13 cellular contexts compared by ENCODE assay signal in the genomic region with DNA sequence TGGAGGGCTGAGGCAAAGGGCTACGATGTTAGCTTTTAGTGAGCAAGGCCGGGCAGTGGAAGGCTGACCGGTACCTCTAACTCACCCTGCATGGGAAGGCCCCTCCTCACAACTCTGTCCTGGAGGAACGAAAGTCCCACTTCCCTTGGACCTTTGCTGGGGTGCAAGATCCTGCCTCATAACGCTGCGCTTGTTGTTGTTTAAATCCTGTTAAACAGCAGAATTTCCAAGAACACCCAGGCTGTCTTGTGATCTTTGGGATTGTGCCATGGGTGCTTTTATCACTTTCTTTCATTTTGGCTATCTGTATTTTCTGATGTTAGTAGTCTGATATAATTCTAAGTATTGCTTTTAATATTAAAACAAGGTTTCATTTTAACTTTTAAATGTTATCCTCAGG.
DNase-seq lines count a peak whose midpoint lies in the region; ATAC-seq and TF ChIP-seq lines count a peak whose summit lies in the region.
"Had no signal": no experiment of that assay in that cellular context is flagged by ENCODE, and none has a peak within 500 bp of the region (broad histone marks: within the 10 kb centered on the region; RNA-seq: fewer than 3 reads in every experiment).

No MANE protein-coding gene starts in this region.

- H3K36me3 ChIP-seq in gastroesophageal sphincter: no peaks in the 10 kb centered on the region
- H3K36me3 ChIP-seq in sigmoid colon: no peaks in the 10 kb centered on the region
- H3K36me3 ChIP-seq: lower lobe of right lung, tibial nerve had no signal

- intact Hi-C loops in sigmoid colon (cut with DNase I): loop anchor here (5.0 kb wide), 1 partner anchor 466 kb away; no protein-coding TSS in a partner anchor

- H3K27ac ChIP-seq in VCaP: peak overlapping the region; percentile 51
- H3K27ac ChIP-seq in gastroesophageal sphincter: peak overlapping the region in 3 of 4 donors; percentile 51 to 68 (median 64)
- peak overlapping the region; percentile 5 to 60 (median 30) for H3K27ac ChIP-seq in sigmoid colon

- ATAC-seq in gastroesophageal sphincter (no peak), HG03354 (IDR thresholded peaks at IDR 0.05; ENCODE audit: poor library complexity, severe bottlenecking, unreplicated experiment) (no peak)

- no peak for TF ChIP-seq EP300 in gastroesophageal sphincter (IDR thresholded peaks at IDR 0.05)
- no peak for TF ChIP-seq EP300 in sigmoid colon (IDR thresholded peaks at IDR 0.05)

- TF ChIP-seq POLR2A in gastroesophageal sphincter (IDR thresholded peaks at IDR 0.05): no peak
- no peak for TF ChIP-seq POLR2A in sigmoid colon (IDR thresholded peaks at IDR 0.05)

- 52 to 60% methylated on average over 2 to 6 of the region's 6 CpGs for whole genome bisulfite sequencing in gastroesophageal sphincter (ENCODE audit: low coverage in 1 of 2), 2 donors
- WGBS in sigmoid colon, 2 donors: 83 to 86% methylated on average over 6 of the region's 6 CpGs

- H3K9me3 ChIP-seq in gastroesophageal sphincter: no peaks in the 10 kb centered on the region
- no peaks in the 10 kb centered on the region for H3K9me3 ChIP-seq in sigmoid colon
- H3K9me3 ChIP-seq: lower lobe of right lung, tibial nerve had no signal

- H3K4me1 ChIP-seq in gastroesophageal sphincter: peaks cover 4 to 17% (median 17%) of the 10 kb centered on the region in 3 donors
- H3K4me1 ChIP-seq in sigmoid colon: peaks cover 0 to 15% (median 13%) of the 10 kb centered on the region in 4 donors

- H3K4me3 ChIP-seq in gastroesophageal sphincter (no peak overlapping the region), sigmoid colon (no peak overlapping the region)
- H3K4me3 ChIP-seq: lower lobe of right lung had no signal

- DNase-seq in Daoy (ENCODE audit: low read depth): peak; percentile 25
- DNase-seq in sigmoid colon: no peak
- no peak for DNase-seq in NCI-H524 treated with DMSO at 0.1 percent for 48 hours (lab: John Stamatoyannopoulos, UW)
- no peak for DNase-seq in activated CD8-positive, alpha-beta memory T cell treated with anti-CD3 and anti-CD28 coated beads for 24 hours
- DNase-seq in medulla oblongata (ENCODE audit: extremely low spot score): no peak
- DNase-seq: activated CD4-positive, alpha-beta memory T cell treated with anti-CD3 and anti-CD28 coated beads for 36 hours; lower lobe of right lung; NCI-H345; OCI-M1 had no signal

- no peaks in the 10 kb centered on the region for H3K27me3 ChIP-seq in gastroesophageal sphincter
- H3K27me3 ChIP-seq in sigmoid colon: no peaks in the 10 kb centered on the region
- H3K27me3 ChIP-seq: tibial nerve had no signal

- TF ChIP-seq CTCF in VCaP (conservative IDR thresholded peaks at IDR 0.05) (no peak), gastroesophageal sphincter (IDR thresholded peaks at IDR 0.05) (no peak), sigmoid colon (IDR thresholded peaks at IDR 0.05) (no peak)
